24 cellular contexts compared by ENCODE assay signal in the genomic region with DNA sequence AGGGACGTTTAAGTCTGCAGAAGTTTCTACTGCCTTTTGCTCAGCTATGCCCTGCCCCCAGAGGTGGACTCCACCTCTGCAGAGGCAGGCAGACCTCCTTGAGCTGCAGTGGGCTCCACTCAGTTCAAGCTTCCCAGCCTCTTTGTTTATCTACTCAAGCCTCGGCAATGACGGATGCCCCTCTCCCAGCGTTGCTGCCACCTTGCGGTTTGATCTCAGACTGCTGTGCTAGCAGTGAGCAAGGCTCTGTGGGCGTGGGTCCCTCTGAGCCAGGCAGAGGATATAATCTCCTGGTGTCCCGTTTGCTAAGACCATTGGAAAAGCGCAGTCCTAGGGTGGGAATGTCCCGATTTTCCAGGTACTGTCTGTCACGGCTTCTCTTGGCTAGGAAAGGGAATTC.
"Had no signal": no experiment of that assay in that cellular context is flagged by ENCODE, and none has a peak within 500 bp of the region (broad histone marks: within the 10 kb centered on the region; RNA-seq: fewer than 3 reads in every experiment).

No MANE protein-coding gene starts in this region.

- FAIRE-seq: keratinocyte, pancreas, urothelium cell line had no signal

- DNase-seq: hippocampal formation; left colon; lower lobe of right lung; mammary epithelial cell; mesenchymal stem cell; nucleus accumbens; pancreas; retina; right cardiac atrium; stimulated activated CD4-positive, alpha-beta T cell treated with anti-CD3 and anti-CD28 coated beads, Interleukin-12 subunit alpha, Interleukin-12 subunit beta, amount 100 ng/mL, for 4 hours; stimulated activated CD4-positive, alpha-beta T cell treated with anti-CD3 and anti-CD28 coated beads, Interleukin-15, amount 100 ng/mL, for 24 hours; stimulated activated CD4-positive, alpha-beta T cell treated with anti-CD3 and anti-CD28 coated beads, Interleukin-2, amount 100 ng/mL, for 24 hours; stimulated activated CD4-positive, alpha-beta T cell treated with anti-CD3 and anti-CD28 coated beads, Interleukin-4, amount 100 ng/mL, for 1 hour; stimulated activated naive B cell treated with anti-CD40 and anti-IgM and Interleukin-4, amounts not matched to agents 10 μg/mL and 1 μg/mL and 100 μg/mL, for 72 hours; tibial artery; trophoblast cell; upper lobe of right lung had no signal

- H3K4me3 ChIP-seq: left lung, lower lobe of right lung, pancreas, prostate gland, skin epidermis, suprapubic skin, thoracic aorta, tibial artery, upper lobe of right lung had no signal

- H3K27ac ChIP-seq: left lung, lower lobe of right lung, pancreas, prostate gland, skin epidermis, suprapubic skin, thoracic aorta, tibial artery, upper lobe of right lung had no signal

- H3K36me3 ChIP-seq: left lung, lower lobe of right lung, pancreas, prostate gland, suprapubic skin, thoracic aorta, tibial artery, upper lobe of right lung had no signal

- H3K4me1 ChIP-seq: left lung, lower lobe of right lung, pancreas, prostate gland, suprapubic skin, tibial artery, upper lobe of right lung had no signal

- H3K9me3 ChIP-seq: lower lobe of right lung, pancreas, prostate gland, thoracic aorta, upper lobe of right lung had no signal
